1 cellular context compared by ENCODE assay signal in genomic region chr14:104290756-104291122, GRCh38.
TF ChIP-seq lines count a peak whose summit lies in the region.

No MANE protein-coding gene starts in this region.

TF ChIP-seq in SK-N-SH, 30 proteins besides CTCF, POLR2A, EP300 and RAD21 (continued from another document):
- TF ChIP-seq SMC3 (IDR thresholded peaks at IDR 0.05; ENCODE audit: low read depth, low read length) (no peak), FOXM1 (IDR thresholded peaks at IDR 0.05; ENCODE audit: low read depth) (no peak), IRF3 (IDR thresholded peaks at IDR 0.05; ENCODE audit: low read depth, low read length) (no peak)
